ENCODE assay signal across 8 cellular contexts in genomic region chr2:74834806-74835755, GRCh38. TPM values are rescaled to one million over a fixed set of nuclear protein-coding genes. Genes with fewer than 3 reads are reported as not detected.
DNase-seq lines count a peak whose midpoint lies in the region; ATAC-seq and TF ChIP-seq lines count a peak whose summit lies in the region.

No MANE protein-coding gene starts in this region.

- H3K4me2 ChIP-seq in SK-N-SH = peak overlapping the region; percentile 95
- H3K4me2 ChIP-seq in hepatocyte = peak overlapping the region; percentile 97

- peak overlapping the region; percentile 67 for H3K9ac ChIP-seq in SK-N-SH

- H3F3A ChIP-seq in SK-N-SH (replicated peaks; ENCODE audit: insufficient read depth) = peaks cover 11% of the 10 kb centered on the region

- H3K9me3 Mint-ChIP-seq in activated naive CD4-positive, alpha-beta T cell treated with anti-CD3 and anti-CD28 coated beads, Interleukin-2, amount 50 U/mL, for 24 hours = no peaks in the 10 kb centered on the region

- H4K20me1 ChIP-seq in SK-N-SH (ENCODE audit: insufficient read depth) (no peaks in the 10 kb centered on the region), hepatocyte (ENCODE audit: insufficient read depth, poor library complexity, severe bottlenecking) (no peaks in the 10 kb centered on the region)

- CTCF ChIA-PET in SK-N-SH (lab: Yijun Ruan, JAX) = interaction anchor here (0.6 to 6.9 kb wide), 21 partner anchors 13 to 144 kb away, joined by 3 to 66 read pairs (median 4); no protein-coding TSS in a partner anchor

- H3K36me3 Mint-ChIP-seq in activated naive CD4-positive, alpha-beta T cell treated with anti-CD3 and anti-CD28 coated beads, Interleukin-2, amount 50 U/mL, for 24 hours = peaks cover 11% of the 10 kb centered on the region

- H3K36me3 ChIP-seq in SK-N-SH (replicated peaks in 1 of 2; ENCODE audit: control insufficient read depth in 1 of 2, insufficient read depth in 2 of 2, low read length in 1 of 2) (no peaks in the 10 kb centered on the region), hepatocyte (replicated peaks; ENCODE audit: insufficient read depth, low read depth) (no peaks in the 10 kb centered on the region)

- TF ChIP-seq CTCF in SK-N-SH (IDR thresholded peaks at IDR 0.05) = no peak
- no peak for TF ChIP-seq CTCF in hepatocyte (IDR thresholded peaks at IDR 0.05; ENCODE audit: poor library complexity)

- no peaks in the 10 kb centered on the region for H3K9me3 ChIP-seq in SK-N-SH
- H3K9me3 ChIP-seq in hepatocyte (ENCODE audit: low read depth) = no peaks in the 10 kb centered on the region

- no peaks in the 10 kb centered on the region for H3K27me3 Mint-ChIP-seq in activated naive CD4-positive, alpha-beta T cell treated with anti-CD3 and anti-CD28 coated beads, Interleukin-2, amount 50 U/mL, for 24 hours

- H3K27me3 ChIP-seq in SK-N-SH (ENCODE audit: insufficient read depth) (no peaks in the 10 kb centered on the region), hepatocyte (no peaks in the 10 kb centered on the region)

- peaks cover 0 to 25% of the 10 kb centered on the region in 2 experiments; a peak in 1 of 4 replicates for H3K4me1 ChIP-seq in SK-N-SH (ENCODE audit: control insufficient read depth in 1 of 2, insufficient read depth in 2 of 2, low read depth in 1 of 2, low read length in 1 of 2)
- peaks cover 11% of the 10 kb centered on the region for H3K4me1 ChIP-seq in hepatocyte (ENCODE audit: insufficient read depth)

- H3K27ac ChIP-seq in SK-N-SH (ENCODE audit: low read depth in 2 of 2, low read length in 1 of 2) = peak overlapping the region; percentile 11 to 77; a peak in 3 of 4 replicates
- H3K27ac ChIP-seq in hepatocyte = peak overlapping the region; percentile 92
- H3K27ac ChIP-seq in skin epidermis = peak overlapping the region; percentile 32 to 91 (median 77)

- H3K4me3 ChIP-seq in SK-N-SH (ENCODE audit: low read depth in 2 of 2, low read length in 1 of 2) (peak overlapping the region; percentile 83 to 85), hepatocyte (peak overlapping the region; percentile 98), skin epidermis (peak overlapping the region; percentile 51 to 83 (median 78))

- 2% methylated on average over 50 of the region's 85 CpGs for WGBS in SK-N-SH (ENCODE audit: low lambda C conversion rate)
- WGBS in hepatocyte (ENCODE audit: low lambda C conversion rate, missing lambda C conversion rate) = 2% methylated on average over 37 of the region's 85 CpGs

- ATAC-seq in GM21515 (IDR thresholded peaks at IDR 0.05; ENCODE audit: unreplicated experiment) = peak; percentile 49

- peak overlapping the region; percentile 94 for H3K27ac Mint-ChIP-seq in activated naive CD4-positive, alpha-beta T cell treated with anti-CD3 and anti-CD28 coated beads, Interleukin-2, amount 50 U/mL, for 24 hours

- H2AFZ ChIP-seq in SK-N-SH (ENCODE audit: low read depth) (peak overlapping the region; percentile 95), hepatocyte (peak overlapping the region; percentile 23)

- peaks cover 6% of the 10 kb centered on the region; the same call in 1 of the 2 replicates for H3K79me2 ChIP-seq in SK-N-SH (ENCODE audit: insufficient read depth)
- peaks cover 34% of the 10 kb centered on the region for H3K79me2 ChIP-seq in hepatocyte

- DNase-seq in EH (ENCODE audit: low read depth) (peak; percentile 64), HuH-7 (ENCODE audit: low spot score) (peak; percentile 50), SK-N-SH (peak; percentile 87), hepatocyte (ENCODE audit: low spot score) (peak; percentile 73), midbrain (lab: John Stamatoyannopoulos, UW) (no peak)

- TF ChIP-seq EP300 in SK-N-SH (IDR thresholded peaks at IDR 0.05; ENCODE audit: borderline replicate concordance in 1 of 2, low read depth in 1 of 2, low read length in 1 of 2) = no peak

- H3K9me2 ChIP-seq in SK-N-SH = no peaks in the 10 kb centered on the region
- H3K9me2 ChIP-seq in hepatocyte (replicated peaks; ENCODE audit: insufficient read depth) = no peaks in the 10 kb centered on the region

- H3K4me1 Mint-ChIP-seq in activated naive CD4-positive, alpha-beta T cell treated with anti-CD3 and anti-CD28 coated beads, Interleukin-2, amount 50 U/mL, for 24 hours = peaks cover 55% of the 10 kb centered on the region

- POLR2A ChIA-PET in SK-N-SH (lab: Yijun Ruan, JAX) = interaction anchor here (0.5 to 3.9 kb wide), 5 partner anchors 19 to 120 kb away, joined by 3 to 15 read pairs (median 8); no protein-coding TSS in a partner anchor

- no peak for TF ChIP-seq RAD21 in SK-N-SH (IDR thresholded peaks at IDR 0.05; ENCODE audit: low read length)

- peak overlapping the region; percentile 98 for H3K4me3 Mint-ChIP-seq in activated naive CD4-positive, alpha-beta T cell treated with anti-CD3 and anti-CD28 coated beads, Interleukin-2, amount 50 U/mL, for 24 hours

TF ChIP-seq in SK-N-SH, 30 proteins besides CTCF, POLR2A, EP300 and RAD21:
- TF ChIP-seq CHD2 (IDR thresholded peaks at IDR 0.05; ENCODE audit: low read length, partially characterized antibody) (peak; percentile 7), GABPA (IDR thresholded peaks at IDR 0.05; ENCODE audit: low read depth) (peak; percentile 69), USF1 (IDR thresholded peaks at IDR 0.05; ENCODE audit: borderline replicate concordance, low read depth) (0 out of 2 replicates have a peak, but pooled peaks have one; percentile 57), MEF2A (IDR thresholded peaks at IDR 0.05; ENCODE audit: borderline replicate concordance, low read depth) (no peak), MAX (IDR thresholded peaks at IDR 0.05; ENCODE audit: low read depth) (peak; percentile 97), RXRA (IDR thresholded peaks at IDR 0.05; ENCODE audit: borderline replicate concordance, low read depth) (no peak), MXI1 (IDR thresholded peaks at IDR 0.05; ENCODE audit: low read depth, low read length) (peak; percentile 98), TEAD4 (IDR thresholded peaks at IDR 0.05; ENCODE audit: borderline replicate concordance, insufficient read depth) (no peak)

RNA-seq across cellular contexts. Expression of gene HK2, which starts 1.2 kb away (rescaled TPM):
- polyA plus RNA-seq in SK-N-SH (2012; rRNA removed) = 13.5 and 15.1 TPM in 2 replicates
- polyA plus RNA-seq in SK-N-SH (2012; cell fraction: cytosol; rRNA removed) = 11.1 and 12.9 TPM in 2 replicates
- 11.8 and 13.6 TPM in 2 replicates for polyA plus RNA-seq in SK-N-SH (2012; cell fraction: nucleus; rRNA removed)
- 25.6 and 37.3 TPM in 2 replicates for total RNA-seq in hepatocyte
- polyA plus RNA-seq in hepatocyte = 21.1 and 25.4 TPM in 2 replicates
